Comparison of ENCODE assay signal across 12 cellular contexts in the genomic region with DNA sequence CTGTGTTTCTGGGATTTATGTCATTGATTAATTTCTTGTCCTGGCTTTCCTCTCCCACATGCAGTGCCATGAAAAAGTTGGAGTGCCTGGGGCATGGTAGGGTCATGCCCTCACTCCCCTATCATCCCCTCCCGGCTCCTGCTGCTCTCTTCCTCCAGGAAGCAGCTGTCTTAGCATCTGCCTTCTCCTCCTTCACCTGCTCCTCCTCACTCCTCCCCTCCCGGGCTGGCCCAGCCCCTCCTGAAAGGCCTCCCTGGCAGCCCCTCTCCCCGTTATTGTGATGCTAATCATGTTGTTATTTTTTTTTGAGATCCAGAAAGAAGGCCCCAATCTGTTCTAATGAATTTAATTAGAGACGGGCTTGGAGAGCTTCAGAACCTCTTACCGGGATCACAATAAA.
"Had no signal": no experiment of that assay in that cellular context is flagged by ENCODE, and none has a peak within 500 bp of the region (broad histone marks: within the 10 kb centered on the region; RNA-seq: fewer than 3 reads in every experiment).

No MANE protein-coding gene starts in this region.

- H3K4me1 Mint-ChIP-seq: activated CD4-positive, alpha-beta T cell treated with anti-CD3 and anti-CD28 coated beads for 36 hours had no signal

- H3K4me1 ChIP-seq: parathyroid adenoma had no signal

- FAIRE-seq: astrocyte, frontal cortex had no signal

- H3K4me3 ChIP-seq: coronary artery had no signal

- DNase-seq: activated CD4-positive, alpha-beta memory T cell treated with anti-CD3 and anti-CD28 coated beads, Interleukin-2, amount 10 ng/mL, durations not matched to agents 7 days and 5 days; activated CD4-positive, alpha-beta T cell treated with anti-CD3 and anti-CD28 coated beads for 36 hours; activated CD8-positive, alpha-beta memory T cell treated with anti-CD3 and anti-CD28 coated beads, Interleukin-2, amount 50 U/mL, for 4 hours; effector CD8-positive, alpha-beta T cell; stimulated activated CD4-positive, alpha-beta T cell treated with anti-CD3 and anti-CD28 coated beads, Interleukin-15, amount 100 ng/mL, for 24 hours; stimulated activated CD4-positive, alpha-beta T cell treated with anti-CD3 and anti-CD28 coated beads, Interleukin-4, amount 100 ng/mL, for 24 hours; T1000 had no signal

- H3K4me3 Mint-ChIP-seq: activated CD4-positive, alpha-beta memory T cell treated with anti-CD3 and anti-CD28 coated beads, Interleukin-2, amount 10 ng/mL, durations not matched to agents 7 days and 5 days; activated CD4-positive, alpha-beta T cell treated with anti-CD3 and anti-CD28 coated beads for 36 hours; stimulated activated naive CD8-positive, alpha-beta T cell treated with anti-CD3 and anti-CD28 coated beads, Interleukin-15, Interleukin-2, amounts not matched to agents 100 ng/mL and 50 ng/mL, for 24 hours had no signal

- H3K27ac Mint-ChIP-seq: activated CD4-positive, alpha-beta memory T cell treated with anti-CD3 and anti-CD28 coated beads, Interleukin-2, amount 10 ng/mL, durations not matched to agents 7 days and 5 days; activated CD4-positive, alpha-beta T cell treated with anti-CD3 and anti-CD28 coated beads for 36 hours; stimulated activated naive CD8-positive, alpha-beta T cell treated with anti-CD3 and anti-CD28 coated beads, Interleukin-15, Interleukin-2, amounts not matched to agents 100 ng/mL and 50 ng/mL, for 24 hours had no signal

- ATAC-seq: activated CD4-positive, alpha-beta T cell treated with anti-CD3 and anti-CD28 coated beads for 36 hours had no signal

- H3K27ac ChIP-seq: coronary artery, parathyroid adenoma had no signal

- H3K9me3 Mint-ChIP-seq: activated CD4-positive, alpha-beta memory T cell treated with anti-CD3 and anti-CD28 coated beads, Interleukin-2, amount 10 ng/mL, durations not matched to agents 7 days and 5 days; stimulated activated naive CD8-positive, alpha-beta T cell treated with anti-CD3 and anti-CD28 coated beads, Interleukin-15, Interleukin-2, amounts not matched to agents 100 ng/mL and 50 ng/mL, for 24 hours had no signal
